In the genomic region with DNA sequence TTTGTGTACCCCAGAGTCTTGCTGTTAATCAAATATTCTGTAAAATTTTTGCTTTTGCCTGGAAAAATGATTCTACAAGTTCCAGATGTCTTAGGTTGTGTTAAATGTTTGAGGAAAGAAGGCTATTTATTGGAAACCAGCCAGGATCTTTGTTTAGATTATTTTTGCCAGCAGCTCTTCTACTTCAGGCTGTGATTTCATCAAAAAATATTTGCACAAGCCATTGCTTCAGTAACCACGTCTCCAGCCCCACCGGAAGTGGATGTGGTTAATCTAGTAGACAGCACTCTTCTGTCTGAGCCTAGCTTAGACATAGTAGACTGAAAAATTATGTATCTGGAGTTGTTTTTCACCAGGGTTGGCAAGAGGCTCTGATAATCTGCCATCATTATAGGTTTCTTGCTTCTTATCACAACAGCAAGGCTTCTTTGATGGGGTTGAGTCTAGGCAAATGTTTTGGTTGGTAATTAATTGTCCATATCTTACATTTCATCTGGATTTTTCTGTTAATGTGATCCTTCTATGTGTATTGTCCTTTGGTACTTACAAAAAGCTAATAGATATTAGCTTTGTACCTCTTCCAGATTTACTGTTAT, we compare ENCODE assay signal across 8 cellular contexts. TPM values are rescaled to one million over a fixed set of nuclear protein-coding genes. Genes with fewer than 3 reads are reported as not detected.
DNase-seq lines count a peak whose midpoint lies in the region; ATAC-seq and TF ChIP-seq lines count a peak whose summit lies in the region.

No MANE protein-coding gene starts in this region.

- no peak for TF ChIP-seq CTCF in AG04450 (IDR thresholded peaks at IDR 0.05; ENCODE audit: low read depth, low read length)
- no peak for TF ChIP-seq CTCF in OCI-LY1 (IDR thresholded peaks at IDR 0.05; ENCODE audit: low read length)

- CTCF ChIA-PET in AG04450 (lab: Charles Lee), result interaction anchor here (0.7 to 1.5 kb wide), 6 partner anchors 8 to 1942 kb away, joined by 3 to 4 read pairs (median 3); no protein-coding TSS in a partner anchor

- H3F3A ChIP-seq in OCI-LY1 (ENCODE audit: insufficient read depth, low read length), result 0 out of 2 replicates have a peak, but pooled peaks cover 4% of the 10 kb centered on the region

- POLR2A ChIA-PET in AG04450 (lab: Yijun Ruan, JAX), result interaction anchor here (1.4 kb wide), 1 partner anchor 17 kb away, joined by 9 read pairs; the partner anchor contains the start of genes KCTD16 and YIPF5

- H3K4me1 Mint-ChIP-seq in activated T-cell treated with anti-CD3 and anti-CD28 coated beads, Interleukin-2, amount 50 U/mL, for 24 hours (ENCODE audit: low read depth), result peaks cover 59% of the 10 kb centered on the region

- no peaks in the 10 kb centered on the region for H3K36me3 ChIP-seq in OCI-LY1 (ENCODE audit: insufficient read depth, low read length)

- H4K20me1 ChIP-seq in OCI-LY1 (ENCODE audit: insufficient read depth, low read length), result no peaks in the 10 kb centered on the region

- peak overlapping the region; percentile 46; the same call in 1 of the 2 replicates for H3K4me2 ChIP-seq in OCI-LY1 (ENCODE audit: low read length)

- H3K27ac Mint-ChIP-seq in activated T-cell treated with anti-CD3 and anti-CD28 coated beads, Interleukin-2, amount 50 U/mL, for 24 hours, result peak overlapping the region; percentile 94

- H3K9ac ChIP-seq in OCI-LY1 (ENCODE audit: low read length), result peak overlapping the region; percentile 36

- H3K27me3 Mint-ChIP-seq in activated T-cell treated with anti-CD3 and anti-CD28 coated beads, Interleukin-2, amount 50 U/mL, for 24 hours, result no peaks in the 10 kb centered on the region

- peak overlapping the region; percentile 20 for H3K4me3 Mint-ChIP-seq in activated T-cell treated with anti-CD3 and anti-CD28 coated beads, Interleukin-2, amount 50 U/mL, for 24 hours

- DNase-seq in AG04450 (ENCODE audit: low read depth, low spot score) (peak; percentile 95), germinal center (ENCODE audit: low spot score) (peak; percentile 37), iPS-NIHi7 (ENCODE audit: extremely low spot score) (no peak)
- DNase-seq in activated T-cell treated with anti-CD3 and anti-CD28 coated beads, Interleukin-2, amount 50 U/mL, for 24 hours, result peak; percentile 61
- peak; percentile 40 to 51 (median 48) for DNase-seq in stimulated activated CD4-positive, alpha-beta T cell treated with anti-CD3 and anti-CD28 coated beads, TNF-alpha, amount 100 ng/mL, for 24 hours (ENCODE audit: low read depth in 3 of 3)

- H3K4me1 ChIP-seq in OCI-LY1 (ENCODE audit: insufficient read depth, low read length, severe bottlenecking), result peaks cover 74% of the 10 kb centered on the region

- H3K79me2 ChIP-seq in OCI-LY1 (ENCODE audit: insufficient read depth, low read length), result no peaks in the 10 kb centered on the region

- no peaks in the 10 kb centered on the region for H3K9me3 Mint-ChIP-seq in activated T-cell treated with anti-CD3 and anti-CD28 coated beads, Interleukin-2, amount 50 U/mL, for 24 hours

- no peak overlapping the region for H3K4me3 ChIP-seq in AG04450 (ENCODE audit: low read depth, low read length)
- peak overlapping the region; percentile 14 for H3K4me3 ChIP-seq in OCI-LY1 (ENCODE audit: low read depth, low read length, poor library complexity, severe bottlenecking)

- ATAC-seq in GM18868 (IDR thresholded peaks at IDR 0.05; ENCODE audit: unreplicated experiment) (peak; percentile 74), HG03108 (IDR thresholded peaks at IDR 0.05; ENCODE audit: unreplicated experiment) (peak; percentile 76)

- no peak overlapping the region; the same call in 1 of the 2 replicates for H2AFZ ChIP-seq in OCI-LY1 (ENCODE audit: low read length)

- H3K36me3 Mint-ChIP-seq in activated T-cell treated with anti-CD3 and anti-CD28 coated beads, Interleukin-2, amount 50 U/mL, for 24 hours (ENCODE audit: low read depth), result no peaks in the 10 kb centered on the region

- H3K27ac ChIP-seq in AG04450 (ENCODE audit: low read depth, low read length) (no peak overlapping the region), OCI-LY1 (ENCODE audit: low read depth, low read length, poor library complexity, severe bottlenecking) (peak overlapping the region; percentile 95)

- H3K9me2 ChIP-seq in OCI-LY1 (ENCODE audit: low read depth, low read length), result no peaks in the 10 kb centered on the region

- H3K27me3 ChIP-seq in AG04450 (ENCODE audit: control insufficient read depth, insufficient read depth, low read length) (no peaks in the 10 kb centered on the region), OCI-LY1 (ENCODE audit: insufficient read depth, low read length) (no peaks in the 10 kb centered on the region)

- H3K9me3 ChIP-seq in AG04450 (ENCODE audit: control insufficient read depth, insufficient read depth, low read length), result no peaks in the 10 kb centered on the region
- H3K9me3 ChIP-seq in OCI-LY1 (ENCODE audit: low read length), result no peaks in the 10 kb centered on the region

RNA-seq across cellular contexts. Expression of gene KCTD16, which starts 17.1 kb away (rescaled TPM):
- polyA plus RNA-seq in AG04450 (2011; rRNA removed), result 0.38 and 0.42 TPM in 2 replicates
- polyA minus RNA-seq in AG04450 (2011; rRNA and poly(A)+ RNA removed), result 1.00 and 1.1 TPM in 2 replicates

RNA-seq across cellular contexts. Expression of gene YIPF5, which starts 17.3 kb away (rescaled TPM):
- 94.0 and 142 TPM in 2 replicates for polyA plus RNA-seq in AG04450 (2011; rRNA removed)
- polyA minus RNA-seq in AG04450 (2011; rRNA and poly(A)+ RNA removed), result 113 and 134 TPM in 2 replicates
